ENCODE assay signal across 16 cellular contexts in genomic region chr5:139453683-139454567, GRCh38. TPM values are rescaled to one million over a fixed set of nuclear protein-coding genes. Genes with fewer than 3 reads are reported as not detected.
A peak's percentile ranks its signal among the peaks of the same experiment; 100 is the strongest.
DNase-seq lines count a peak whose midpoint lies in the region; ATAC-seq and TF ChIP-seq lines count a peak whose summit lies in the region.
"Had no signal": no experiment of that assay in that cellular context is flagged by ENCODE, and none has a peak within 500 bp of the region (broad histone marks: within the 10 kb centered on the region; RNA-seq: fewer than 3 reads in every experiment).

No MANE protein-coding gene starts in this region.

- H4K8ac ChIP-seq in H9 (replicated peaks; ENCODE audit: insufficient read length, low read depth, low read length), result no peak overlapping the region

- H3K4ac ChIP-seq in H9 (ENCODE audit: low read depth, low read length), result no peak overlapping the region

- no peak overlapping the region for H3K56ac ChIP-seq in H9 (ENCODE audit: insufficient read length, low read depth, low read length)

- H3K27ac Mint-ChIP-seq in H9, result no peak overlapping the region; a peak in 1 of 7 replicates
- H3K27ac Mint-ChIP-seq in activated T-helper 17 cell treated with anti-CD3 and anti-CD28 coated beads, Interleukin-2, amount 50 U/mL, for 72 hours, result peak overlapping the region; percentile 87
- peak overlapping the region; percentile 35 to 94 (median 64) for H3K27ac Mint-ChIP-seq in naive thymus-derived CD8-positive, alpha-beta T cell

- H3K9me3 Mint-ChIP-seq in H9, result no peaks in the 10 kb centered on the region
- H3K9me3 Mint-ChIP-seq in activated T-helper 17 cell treated with anti-CD3 and anti-CD28 coated beads, Interleukin-2, amount 50 U/mL, for 72 hours, result peaks cover 8% of the 10 kb centered on the region
- no peaks in the 10 kb centered on the region for H3K9me3 Mint-ChIP-seq in naive thymus-derived CD8-positive, alpha-beta T cell

- H3K36me3 ChIP-seq in BLaER1 treated with 17β-estradiol and CSF1 and Interleukin-3, amounts not matched to agents 10 nM and 100 nM, result no peaks in the 10 kb centered on the region
- H3K36me3 ChIP-seq: cardiac muscle cell, transverse colon had no signal

- H3K79me1 ChIP-seq in H9 (ENCODE audit: insufficient read depth, low read depth, low read length, poor library complexity, severe bottlenecking), result no peaks in the 10 kb centered on the region

- TF ChIP-seq CTCF in H9 (conservative IDR thresholded peaks at IDR 0.05), result no peak
- no peak for TF ChIP-seq CTCF in GM13977 (IDR thresholded peaks at IDR 0.05; ENCODE audit: extremely low read depth, insufficient read depth, missing control alignments)

- H3K27me3 ChIP-seq in BLaER1 treated with 17β-estradiol and CSF1 and Interleukin-3, amounts not matched to agents 10 nM and 100 nM, result no peaks in the 10 kb centered on the region
- no peaks in the 10 kb centered on the region for H3K27me3 ChIP-seq in H9 (ENCODE audit: insufficient read depth, low read length)
- H3K27me3 ChIP-seq: cardiac muscle cell, transverse colon had no signal

- POLR2A ChIA-PET in naive thymus-derived CD8-positive, alpha-beta T cell (lab: Charles Lee), result no interaction called here

- H3K9ac ChIP-seq in BLaER1 treated with 17β-estradiol and CSF1 and Interleukin-3, amounts not matched to agents 10 nM and 100 nM, result no peak overlapping the region
- no peak overlapping the region for H3K9ac ChIP-seq in H9 (ENCODE audit: extremely low read depth, insufficient read length, low read length)

- H2BK12ac ChIP-seq in H9 (ENCODE audit: insufficient read length, low read depth, low read length), result no peak overlapping the region

- in situ Hi-C loops in GM13977 (cut with MboI; ENCODE audit: low pct_unique_long_range_greater_than_20kb, low sequenced_read_pairs, unreplicated experiment), result no loop called here

- no peak overlapping the region for H4K91ac ChIP-seq in H9 (ENCODE audit: insufficient read length, low read depth, low read length)

- no peak overlapping the region for H2AK5ac ChIP-seq in H9 (ENCODE audit: insufficient read length, low read length)

- no peaks in the 10 kb centered on the region for H3K79me2 ChIP-seq in H9 (ENCODE audit: insufficient read depth, low read length)

- no peak overlapping the region for H2BK15ac ChIP-seq in H9 (ENCODE audit: low read depth, low read length)

- H3K27me3 Mint-ChIP-seq in H9 (ENCODE audit: low read depth), result no peaks in the 10 kb centered on the region; the same call in 1 of the 2 replicates
- no peaks in the 10 kb centered on the region for H3K27me3 Mint-ChIP-seq in activated T-helper 17 cell treated with anti-CD3 and anti-CD28 coated beads, Interleukin-2, amount 50 U/mL, for 72 hours
- H3K27me3 Mint-ChIP-seq in naive thymus-derived CD8-positive, alpha-beta T cell, result no peaks in the 10 kb centered on the region

- H3K18ac ChIP-seq in H9 (ENCODE audit: insufficient read length, low read depth, low read length), result no peak overlapping the region

- no peaks in the 10 kb centered on the region for H3K9me3 ChIP-seq in BLaER1 treated with 17β-estradiol and CSF1 and Interleukin-3, amounts not matched to agents 10 nM and 100 nM (replicated peaks in 1 of 11)
- no peaks in the 10 kb centered on the region for H3K9me3 ChIP-seq in H9 (ENCODE audit: control insufficient read depth, low read depth, low read length)
- H3K9me3 ChIP-seq: transverse colon had no signal

- H3K4me1 ChIP-seq in BLaER1 treated with 17β-estradiol and CSF1 and Interleukin-3, amounts not matched to agents 10 nM and 100 nM, result peaks cover 9 to 40% (median 29%) of the 10 kb centered on the region in 10 experiments
- H3K4me1 ChIP-seq in H9 (ENCODE audit: insufficient read depth, low read length), result 0 out of 2 replicates have a peak, but pooled peaks cover 3% of the 10 kb centered on the region

- H3K23me2 ChIP-seq in H9 (ENCODE audit: insufficient read length, low read depth, low read length, poor library complexity, severe bottlenecking), result no peaks in the 10 kb centered on the region

- no peak overlapping the region for H4K5ac ChIP-seq in H9 (ENCODE audit: insufficient read length, low read depth, low read length)

- no peak for DNase-seq in H9
- peak in 4 of 10 donors; percentile 23 to 61 (median 29) for DNase-seq in naive thymus-derived CD8-positive, alpha-beta T cell
- DNase-seq in epidermal melanocyte (ENCODE audit: insufficient read length, low spot score), result no peak
- no peak for DNase-seq in UCSD-AML1 (lab: John Stamatoyannopoulos, UW; ENCODE audit: unreplicated experiment)
- DNase-seq in GM13977 (ENCODE audit: low spot score), result no peak
- DNase-seq: activated CD4-positive, CD25-positive, alpha-beta regulatory T cell treated with anti-CD3 and anti-CD28 coated beads, Interleukin-2, amount 50 U/mL, for 72 hours; foreskin melanocyte; H7; left ventricle myocardium superior; RPMI8226; stimulated activated CD4-positive, alpha-beta T cell treated with anti-CD3 and anti-CD28 coated beads, Interleukin-15, amount 100 ng/mL, for 24 hours; transverse colon had no signal

- H2BK20ac ChIP-seq in H9 (ENCODE audit: low read depth, low read length, poor library complexity, severe bottlenecking), result no peak overlapping the region

- no peak overlapping the region for H3T11ph ChIP-seq in H9 (ENCODE audit: low read length)

- H3K4me3 ChIP-seq in BLaER1 treated with 17β-estradiol and CSF1 and Interleukin-3, amounts not matched to agents 10 nM and 100 nM, result no peak overlapping the region
- H3K4me3 ChIP-seq: cardiac muscle cell, transverse colon had no signal

- H3K4me1 Mint-ChIP-seq in H9, result peaks cover 1 to 2% of the 10 kb centered on the region in 2 experiments; a peak in 3 of 4 replicates
- peaks cover 32% of the 10 kb centered on the region for H3K4me1 Mint-ChIP-seq in activated T-helper 17 cell treated with anti-CD3 and anti-CD28 coated beads, Interleukin-2, amount 50 U/mL, for 72 hours
- H3K4me1 Mint-ChIP-seq in naive thymus-derived CD8-positive, alpha-beta T cell, result peaks cover 37 to 51% (median 46%) of the 10 kb centered on the region in 4 donors

- no peak for ATAC-seq in activated T-helper 17 cell treated with anti-CD3 and anti-CD28 coated beads, Interleukin-2, amount 50 U/mL, for 72 hours (replicated peaks)
- peak; percentile 3 to 13 for ATAC-seq in naive thymus-derived CD8-positive, alpha-beta T cell
- ATAC-seq: left ventricle myocardium superior had no signal

- no peak overlapping the region for H3K4me3 Mint-ChIP-seq in H9
- peak overlapping the region; percentile 23 for H3K4me3 Mint-ChIP-seq in activated T-helper 17 cell treated with anti-CD3 and anti-CD28 coated beads, Interleukin-2, amount 50 U/mL, for 72 hours
- peak overlapping the region in 4 of 10 donors; percentile 9 to 58 (median 44) for H3K4me3 Mint-ChIP-seq in naive thymus-derived CD8-positive, alpha-beta T cell

- H3K36me3 Mint-ChIP-seq in H9 (ENCODE audit: insufficient read depth in 1 of 3, low read depth in 3 of 3), result no peaks in the 10 kb centered on the region
- H3K36me3 Mint-ChIP-seq in activated T-helper 17 cell treated with anti-CD3 and anti-CD28 coated beads, Interleukin-2, amount 50 U/mL, for 72 hours (ENCODE audit: low read depth), result peaks cover 10% of the 10 kb centered on the region
- H3K36me3 Mint-ChIP-seq in naive thymus-derived CD8-positive, alpha-beta T cell, result no peaks in the 10 kb centered on the region

- no peak overlapping the region for H2AFZ ChIP-seq in H9 (ENCODE audit: low read length)

- peak overlapping the region in 8 of 11 experiments; percentile 28 to 60 (median 47); a peak in 15 of 22 replicates for H3K4me2 ChIP-seq in BLaER1 treated with 17β-estradiol and CSF1 and Interleukin-3, amounts not matched to agents 10 nM and 100 nM
- H3K4me2 ChIP-seq in H9 (ENCODE audit: insufficient read depth, insufficient read length, low read length), result no peak overlapping the region

- peak overlapping the region; percentile 41 for H2BK5ac ChIP-seq in H9 (ENCODE audit: insufficient read length, low read length)

- H2BK120ac ChIP-seq in H9 (ENCODE audit: low read depth, low read length, poor library complexity, severe bottlenecking), result no peak overlapping the region

- H3K14ac ChIP-seq in H9 (ENCODE audit: insufficient read depth, low read length), result no peak overlapping the region

- no peaks in the 10 kb centered on the region for H4K20me1 ChIP-seq in BLaER1 treated with 17β-estradiol and CSF1 and Interleukin-3, amounts not matched to agents 10 nM and 100 nM
- no peaks in the 10 kb centered on the region for H4K20me1 ChIP-seq in H9 (ENCODE audit: control insufficient read depth, insufficient read depth, insufficient read length)

- no peak overlapping the region; a peak in 1 of 22 replicates for H3K27ac ChIP-seq in BLaER1 treated with 17β-estradiol and CSF1 and Interleukin-3, amounts not matched to agents 10 nM and 100 nM
- no peak overlapping the region for H3K27ac ChIP-seq in H9 (ENCODE audit: insufficient read length, low read depth, low read length)
- H3K27ac ChIP-seq: cardiac muscle cell, transverse colon had no signal

- H3K23ac ChIP-seq in H9 (ENCODE audit: insufficient read length, low read depth, low read length), result no peak overlapping the region

- 100% methylated on average over 3 of the region's 3 CpGs for WGBS in H9 (ENCODE audit: extremely low coverage, insufficient read length, low lambda C conversion rate)

RNA-seq across cellular contexts. Expression of gene ECSCR, which starts 8.6 kb away (rescaled TPM):
- total RNA-seq in H9 (2021), result 1.6 and 1.9 TPM in 2 replicates
- total RNA-seq in activated T-helper 17 cell treated with anti-CD3 and anti-CD28 coated beads, Interleukin-2, amount 50 U/mL, for 72 hours, result 1 to 10 TPM; 3.3 to 4.1 TPM
- total RNA-seq in naive thymus-derived CD8-positive, alpha-beta T cell, result not detected
- polyA plus RNA-seq in naive thymus-derived CD8-positive, alpha-beta T cell, result under 1 TPM in 1 of 3 donors, not detected in 2; 0.36 TPM
- total RNA-seq: cardiac muscle cell had no signal

RNA-seq across cellular contexts. Expression of gene DNAJC18, which starts 14.6 kb away (rescaled TPM):
- 25.4 and 26.5 TPM in 2 replicates for total RNA-seq in H9 (2021)
- 10 to 100 TPM; 23.4 to 41.5 TPM for total RNA-seq in activated T-helper 17 cell treated with anti-CD3 and anti-CD28 coated beads, Interleukin-2, amount 50 U/mL, for 72 hours
- total RNA-seq in naive thymus-derived CD8-positive, alpha-beta T cell, result 1 to 10 TPM; 3.8 to 5.5 TPM
- polyA plus RNA-seq in naive thymus-derived CD8-positive, alpha-beta T cell, result 1 to 10 TPM; 2.8 to 9.1 (median 5.1) TPM

RNA-seq across cellular contexts. Expression of gene SMIM33, which starts 16.9 kb away (rescaled TPM):
- not detected in 2 replicates for total RNA-seq in H9 (2021)
- under 1 TPM; 0.54 to 0.90 TPM for total RNA-seq in activated T-helper 17 cell treated with anti-CD3 and anti-CD28 coated beads, Interleukin-2, amount 50 U/mL, for 72 hours
- under 1 TPM in 1 of 2 experiments, not detected in 1; 0.13 TPM for total RNA-seq in naive thymus-derived CD8-positive, alpha-beta T cell
- polyA plus RNA-seq in naive thymus-derived CD8-positive, alpha-beta T cell, result under 1 TPM; 0.17 to 0.43 (median 0.30) TPM
- total RNA-seq: cardiac muscle cell, H7, left ventricle myocardium superior, renal cortical epithelial cell had no signal
- polyA plus RNA-seq: cardiac muscle cell had no signal

RNA-seq across cellular contexts. Expression of gene STING1, which starts 28.6 kb away (rescaled TPM):
- total RNA-seq in H9 (2021), result 0.26 and 0.48 TPM in 2 replicates
- 100 to 1,000 TPM; 360 to 423 TPM for total RNA-seq in activated T-helper 17 cell treated with anti-CD3 and anti-CD28 coated beads, Interleukin-2, amount 50 U/mL, for 72 hours
- 10 to 100 TPM; 65.3 to 68.1 TPM for total RNA-seq in naive thymus-derived CD8-positive, alpha-beta T cell
- polyA plus RNA-seq in naive thymus-derived CD8-positive, alpha-beta T cell, result 10 to 100 TPM; 40.6 to 87.3 (median 45.1) TPM

RNA-seq across cellular contexts. Expression of gene SPATA24, which starts 50.0 kb away (rescaled TPM):
- 12.9 and 13.0 TPM in 2 replicates for total RNA-seq in H9 (2021)
- total RNA-seq in activated T-helper 17 cell treated with anti-CD3 and anti-CD28 coated beads, Interleukin-2, amount 50 U/mL, for 72 hours, result 1 to 10 TPM; 5.6 to 9.2 TPM
- 1 to 10 TPM; 4.4 to 4.6 TPM for total RNA-seq in naive thymus-derived CD8-positive, alpha-beta T cell
- polyA plus RNA-seq in naive thymus-derived CD8-positive, alpha-beta T cell, result 1 to 10 TPM; 2.9 to 8.7 (median 4.3) TPM

Comparison
In these comparisons a context has a peak if more than half of its experiments do, and no peak if none do; other contexts are left out.
1. H3K27ac Mint-ChIP-seq: peak in activated T-helper 17 cell treated with anti-CD3 and anti-CD28 coated beads, Interleukin-2, amount 50 U/mL, for 72 hours (single experiment) and naive thymus-derived CD8-positive, alpha-beta T cell (10 of 10); none in H9 (0 of 3).